In the genomic region with DNA sequence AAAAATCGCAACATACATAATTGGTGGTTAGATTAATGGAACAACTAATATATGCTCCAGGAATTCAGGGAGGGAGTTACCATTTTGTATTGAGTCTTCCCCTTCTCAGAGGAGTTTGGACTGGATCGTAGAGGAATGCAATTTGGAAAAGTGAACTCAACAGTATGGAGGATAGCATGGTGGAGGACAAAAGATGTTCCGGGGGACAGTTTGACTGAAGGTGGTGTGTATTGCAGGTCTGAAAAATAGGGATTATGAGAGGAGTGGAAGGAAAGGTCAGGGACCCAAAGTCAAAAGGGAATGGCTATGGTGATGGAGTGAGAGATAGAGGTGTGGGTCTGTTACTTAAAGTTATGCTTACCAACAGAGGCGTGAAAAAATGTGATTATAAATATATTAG, we compare ENCODE assay signal across 9 cellular contexts. TPM values are rescaled to one million over a fixed set of nuclear protein-coding genes. Genes with fewer than 3 reads are reported as not detected.
A peak's percentile ranks its signal among the peaks of the same experiment; 100 is the strongest.
DNase-seq lines count a peak whose midpoint lies in the region; ATAC-seq, FAIRE-seq and TF ChIP-seq lines count a peak whose summit lies in the region.
"Had no signal": no experiment of that assay in that cellular context is flagged by ENCODE, and none has a peak within 500 bp of the region (broad histone marks: within the 10 kb centered on the region; RNA-seq: fewer than 3 reads in every experiment).

No MANE protein-coding gene starts in this region.

- no peak for FAIRE-seq in GM12891 (lab: Jason Lieb, UNC)

- no peak for TF ChIP-seq CTCF in activated B cell treated with CpG ODN at 0.5 μM for 24 hours (IDR thresholded peaks at IDR 0.05)

- no peaks in the 10 kb centered on the region for H3K27me3 Mint-ChIP-seq in activated B cell treated with CpG ODN at 0.5 μM for 24 hours

- POLR2A ChIA-PET in activated B cell treated with CpG ODN at 0.5 μM for 24 hours (lab: Charles Lee): interaction anchor here (1.2 to 3.2 kb wide), 5 partner anchors 8 to 432 kb away, joined by 4 to 125 read pairs (median 10); a partner anchor contains a TSS

- peak overlapping the region; percentile 93 for H3K27ac Mint-ChIP-seq in activated B cell treated with CpG ODN at 0.5 μM for 24 hours

- H3K27ac ChIP-seq in right cardiac atrium (ENCODE audit: low read length) (no peak overlapping the region), skeletal muscle tissue (ENCODE audit: low read depth, low read length) (peak overlapping the region; percentile 93)

- DNase-seq in HAP-1 (ENCODE audit: low spot score in 2 of 2) (no peak), activated B cell treated with CpG ODN at 0.5 μM for 24 hours (no peak), right cardiac atrium (no peak), GM12891 (ENCODE audit: insufficient read length, low spot score) (no peak), GM03348 (ENCODE audit: low spot score) (no peak)
- DNase-seq: stimulated activated naive CD4-positive, alpha-beta T cell treated with Interleukin-2 at 50 U/mL for 16 hours had no signal

- in situ Hi-C loops in HAP-1 (cut with MboI; ENCODE audit: low sequenced_read_pairs): no loop called here

- peak overlapping the region; percentile 97 for H3K4me3 Mint-ChIP-seq in activated B cell treated with CpG ODN at 0.5 μM for 24 hours

- ATAC-seq in activated B cell treated with CpG ODN at 0.5 μM for 24 hours (ENCODE audit: low read depth) (no peak), right cardiac atrium (no peak), HG03571 (IDR thresholded peaks at IDR 0.05; ENCODE audit: unreplicated experiment) (no peak), GM18858 (IDR thresholded peaks at IDR 0.05; ENCODE audit: unreplicated experiment) (no peak)

- WGBS in right cardiac atrium: 66% methylated on average over 4 of the region's 4 CpGs

- H3K9ac ChIP-seq in skeletal muscle tissue (ENCODE audit: low read depth in 1 of 3, low read length in 3 of 3): peak overlapping the region; percentile 93 to 96 (median 95)

- TF ChIP-seq POLR2A in GM12891 (IDR thresholded peaks at IDR 0.05; ENCODE audit: low read depth, low read length): no peak

- H3K4me1 ChIP-seq in HAP-1 (peaks cover 16% of the 10 kb centered on the region), right cardiac atrium (ENCODE audit: control insufficient read depth, insufficient read depth, low read length) (no peaks in the 10 kb centered on the region), skeletal muscle tissue (ENCODE audit: control insufficient read depth in 3 of 3, insufficient read depth in 3 of 3, low read length in 3 of 3) (peaks cover 8 to 22% (median 15%) of the 10 kb centered on the region in 3 donors)

- H3K27me3 ChIP-seq in HAP-1 (ENCODE audit: low read depth) (no peaks in the 10 kb centered on the region), right cardiac atrium (ENCODE audit: control insufficient read depth, insufficient read depth) (no peaks in the 10 kb centered on the region), skeletal muscle tissue (ENCODE audit: control insufficient read depth in 3 of 3, insufficient read depth in 3 of 3, low read length in 3 of 3) (no peaks in the 10 kb centered on the region)

- H3K36me3 ChIP-seq in HAP-1 (replicated peaks): peaks cover 26% of the 10 kb centered on the region
- peaks cover 0 to 18% (median 10%) of the 10 kb centered on the region in 3 donors for H3K36me3 ChIP-seq in skeletal muscle tissue (ENCODE audit: control insufficient read depth in 3 of 3, insufficient read depth in 3 of 3, low read length in 3 of 3)

- H3K4me1 Mint-ChIP-seq in activated B cell treated with CpG ODN at 0.5 μM for 24 hours: peaks cover 31% of the 10 kb centered on the region

- H3K9me3 ChIP-seq in HAP-1 (no peaks in the 10 kb centered on the region), right cardiac atrium (ENCODE audit: control insufficient read depth, low read length) (no peaks in the 10 kb centered on the region), skeletal muscle tissue (ENCODE audit: control insufficient read depth in 3 of 3, low read length in 3 of 3) (no peaks in the 10 kb centered on the region)

- H3K36me3 Mint-ChIP-seq in activated B cell treated with CpG ODN at 0.5 μM for 24 hours (ENCODE audit: low read depth): peaks cover 31% of the 10 kb centered on the region

- intact Hi-C loops in activated B cell treated with CpG ODN at 0.5 μM for 24 hours (cut with micrococcal nuclease) (loop anchor here (1.0 kb wide), 1 partner anchor 283 kb away; no protein-coding TSS in a partner anchor), right cardiac atrium (cut with DNase I) (no loop called here)

- no peaks in the 10 kb centered on the region for H3K9me3 Mint-ChIP-seq in activated B cell treated with CpG ODN at 0.5 μM for 24 hours

- H3K4me3 ChIP-seq in HAP-1 (peak overlapping the region; percentile 69), right cardiac atrium (ENCODE audit: low read length) (peak overlapping the region; percentile 87), skeletal muscle tissue (ENCODE audit: low read length in 3 of 3) (peak overlapping the region; percentile 90 to 96 (median 95))

- CTCF ChIA-PET in activated B cell treated with CpG ODN at 0.5 μM for 24 hours (lab: Charles Lee): interaction anchor here (2.0 kb wide), 1 partner anchor 15 kb away, joined by 15 read pairs; a partner anchor contains a TSS

TF ChIP-seq in GM12891, 5 proteins besides CTCF, POLR2A, EP300 and RAD21:
- TF ChIP-seq SPI1 (IDR thresholded peaks at IDR 0.05; ENCODE audit: low read depth, low read length) (no peak), POLR2AphosphoS5 (IDR thresholded peaks at IDR 0.05; ENCODE audit: low read depth, low read length) (no peak), TAF1 (IDR thresholded peaks at IDR 0.05; ENCODE audit: low read depth, low read length) (no peak), POU2F2 (IDR thresholded peaks at IDR 0.05; ENCODE audit: low read depth, low read length) (no peak), PAX5 (IDR thresholded peaks at IDR 0.05; ENCODE audit: insufficient read depth, low read length, severe bottlenecking) (no peak)

RNA-seq across cellular contexts. Expression of a gene that starts 1.5 kb away (rescaled TPM):
- total RNA-seq in activated B cell treated with CpG ODN at 0.5 μM for 24 hours (44.0 and 48.0 TPM in 2 replicates), right cardiac atrium (10 to 100 TPM; 57.2 to 63.7 (median 62.1) TPM), skeletal muscle tissue (14.6 TPM)
- polyA plus RNA-seq in right cardiac atrium: 46.2 TPM
- polyA plus RNA-seq in GM12891 (2012; ENCODE audit: low read depth, missing spikeins): 28.5 TPM

RNA-seq across cellular contexts. Expression of a gene that starts 15.4 kb away (rescaled TPM):
- 40.6 and 42.4 TPM in 2 replicates for total RNA-seq in activated B cell treated with CpG ODN at 0.5 μM for 24 hours
- 10 to 100 TPM; 12.4 to 20.8 (median 14.1) TPM for total RNA-seq in right cardiac atrium
- 13.5 TPM for polyA plus RNA-seq in right cardiac atrium
- total RNA-seq in skeletal muscle tissue: 25.6 TPM
- polyA plus RNA-seq in GM12891 (2012; ENCODE audit: low read depth, missing spikeins): 32.0 TPM

RNA-seq across cellular contexts. Expression of a gene that starts 15.6 kb away (rescaled TPM):
- total RNA-seq in activated B cell treated with CpG ODN at 0.5 μM for 24 hours (20.2 and 24.4 TPM in 2 replicates), right cardiac atrium (10 to 100 TPM; 24.1 to 29.1 (median 24.8) TPM), skeletal muscle tissue (15.7 TPM)
- polyA plus RNA-seq in right cardiac atrium: 26.9 TPM
- polyA plus RNA-seq in GM12891 (2012; ENCODE audit: low read depth, missing spikeins): 14.2 TPM
